In genomic region chr9:37342493-37342892, GRCh38 we compare ENCODE assay signal across 19 cellular contexts.
DNase-seq lines count a peak whose midpoint lies in the region; ATAC-seq, FAIRE-seq and TF ChIP-seq lines count a peak whose summit lies in the region.
"Had no signal": no experiment of that assay in that cellular context is flagged by ENCODE, and none has a peak within 500 bp of the region (broad histone marks: within the 10 kb centered on the region; RNA-seq: fewer than 3 reads in every experiment).

No MANE protein-coding gene starts in this region.

- no peak overlapping the region for H3K27ac ChIP-seq in OCI-LY3 (ENCODE audit: low read length)
- H3K27ac ChIP-seq: A549 had no signal

- no peaks in the 10 kb centered on the region for H3K27me3 ChIP-seq in BE2C
- no peaks in the 10 kb centered on the region for H3K27me3 ChIP-seq in OCI-LY3 (ENCODE audit: low read depth, low read length)

- peak overlapping the region; percentile 37 for H3K4me2 ChIP-seq in OCI-LY3 (ENCODE audit: low read length)
- H3K4me2 ChIP-seq: A549 had no signal

- DNase-seq in BE2C (peak; percentile 29), GM18507 (ENCODE audit: extremely low spot score, insufficient read length, low read depth) (no peak), memory B cell (ENCODE audit: low spot score in 2 of 2) (no peak)
- DNase-seq in stimulated activated naive CD4-positive, alpha-beta T cell (lab: John Stamatoyannopoulos, UW) = no peak
- DNase-seq: C1 segment of cervical spinal cord; CD8-positive, alpha-beta memory T cell; DMS79; KG1; NCI-H2029; NCI-H2171 treated with DMSO at 0.1 percent for 48 hours; NCI-H446; PC-3 had no signal

- H3K36me3 ChIP-seq in BE2C (no peaks in the 10 kb centered on the region), OCI-LY3 (replicated peaks; ENCODE audit: low read depth, low read length) (no peaks in the 10 kb centered on the region)

- H3K4me3 ChIP-seq in BE2C (ENCODE audit: low read depth, low read length) = no peak overlapping the region
- peak overlapping the region; percentile 9; the same call in 1 of the 2 replicates for H3K4me3 ChIP-seq in OCI-LY3 (ENCODE audit: low read length)
- H3K4me3 ChIP-seq: A549 had no signal

- H3K36me3 Mint-ChIP-seq in memory B cell = peaks cover 6% of the 10 kb centered on the region

- no peak overlapping the region for H3K4me3 Mint-ChIP-seq in memory B cell
- H3K4me3 Mint-ChIP-seq: CD8-positive, alpha-beta memory T cell; T-helper 1 cell treated with Interleukin-12 subunit alpha and Interleukin-12 subunit beta and Interleukin-4 antibody, amounts not matched to agents 30 μg/mL and 1 μg/mL, for 36 hours had no signal

- no peak overlapping the region for H3K27ac Mint-ChIP-seq in memory B cell
- H3K27ac Mint-ChIP-seq: CD8-positive, alpha-beta memory T cell; T-helper 1 cell treated with Interleukin-12 subunit alpha and Interleukin-12 subunit beta and Interleukin-4 antibody, amounts not matched to agents 30 μg/mL and 1 μg/mL, for 36 hours had no signal

- peaks cover 18% of the 10 kb centered on the region for H3K4me1 Mint-ChIP-seq in memory B cell
- H3K4me1 Mint-ChIP-seq: CD8-positive, alpha-beta memory T cell had no signal

- TF ChIP-seq CTCF in BE2C (IDR thresholded peaks at IDR 0.05; ENCODE audit: low read depth, low read length) (no peak), OCI-LY3 (IDR thresholded peaks at IDR 0.05; ENCODE audit: low read depth, low read length) (no peak)

- peak; percentile 54 for FAIRE-seq in GM18507 (lab: Jason Lieb, UNC)
- FAIRE-seq: A549, H1, HepG2 had no signal

- H3K4me1 ChIP-seq in BE2C (peaks cover 26% of the 10 kb centered on the region), OCI-LY3 (ENCODE audit: low read length) (peaks cover 33% of the 10 kb centered on the region)
- H3K4me1 ChIP-seq: A549 had no signal

- no peaks in the 10 kb centered on the region for H4K20me1 ChIP-seq in OCI-LY3 (ENCODE audit: insufficient read depth, low read length)

- H3K79me2 ChIP-seq in OCI-LY3 (ENCODE audit: low read length) = no peaks in the 10 kb centered on the region

- no peaks in the 10 kb centered on the region for H3K27me3 Mint-ChIP-seq in memory B cell
- H3K27me3 Mint-ChIP-seq: CD8-positive, alpha-beta memory T cell had no signal

- no peaks in the 10 kb centered on the region for H3K9me3 ChIP-seq in BE2C
- H3K9me3 ChIP-seq in OCI-LY3 (ENCODE audit: insufficient read depth, low read length) = no peaks in the 10 kb centered on the region
- H3K9me3 ChIP-seq: A549 had no signal

- no peaks in the 10 kb centered on the region for H3K9me3 Mint-ChIP-seq in memory B cell
- H3K9me3 Mint-ChIP-seq: CD8-positive, alpha-beta memory T cell; T-helper 1 cell treated with Interleukin-12 subunit alpha and Interleukin-12 subunit beta and Interleukin-4 antibody, amounts not matched to agents 30 μg/mL and 1 μg/mL, for 36 hours had no signal

- H3K9ac ChIP-seq in OCI-LY3 (ENCODE audit: low read length) = no peak overlapping the region

- ATAC-seq in memory B cell (ENCODE audit: low read depth) (peak; percentile 50), GM18511 (IDR thresholded peaks at IDR 0.05; ENCODE audit: unreplicated experiment) (no peak)
- ATAC-seq in activated CD4-positive, CD25-positive, alpha-beta regulatory T cell treated with anti-CD3 and anti-CD28 coated beads, Interleukin-2, amount 50 U/mL, for 24 hours = no peak
- ATAC-seq: A549, HepG2, PC-3 had no signal

- H2AFZ ChIP-seq in OCI-LY3 (ENCODE audit: low read depth, low read length) = no peak overlapping the region
